ENCODE assay signal across 2 cellular contexts in genomic region chr5:176948458-176948857, GRCh38.
TF ChIP-seq lines count a peak whose summit lies in the region.

No MANE protein-coding gene starts in this region.

TF ChIP-seq in GM23338, 12 proteins besides CTCF, POLR2A, EP300 and RAD21:
- TF ChIP-seq EZH2 (IDR thresholded peaks at IDR 0.05; ENCODE audit: low read depth, unreplicated experiment): no peak

TF ChIP-seq in IMR-90, 13 proteins besides CTCF, POLR2A, EP300 and RAD21:
- TF ChIP-seq MAFK (IDR thresholded peaks at IDR 0.05; ENCODE audit: low read depth, low read length) (no peak), MXI1 (IDR thresholded peaks at IDR 0.05; ENCODE audit: borderline replicate concordance, low read depth, low read length) (no peak), CEBPB (IDR thresholded peaks at IDR 0.05; ENCODE audit: low read depth, low read length) (no peak), FOS (IDR thresholded peaks at IDR 0.05; ENCODE audit: low read depth, low read length) (no peak), BHLHE40 (IDR thresholded peaks at IDR 0.05; ENCODE audit: low read depth, low read length) (no peak), RFX5 (IDR thresholded peaks at IDR 0.05; ENCODE audit: low read depth, low read length) (no peak), SMC3 (IDR thresholded peaks at IDR 0.05; ENCODE audit: low read depth, low read length) (no peak), ELK1 (IDR thresholded peaks at IDR 0.05; ENCODE audit: borderline replicate concordance, low read depth, low read length) (no peak), NFE2L2 (IDR thresholded peaks at IDR 0.05; ENCODE audit: low read depth, low read length) (no peak), MAZ (IDR thresholded peaks at IDR 0.05; ENCODE audit: borderline replicate concordance, low read depth, low read length) (no peak)
TF ChIP-seq in IMR-90: peak in this region for 0.
